In the genomic region with DNA sequence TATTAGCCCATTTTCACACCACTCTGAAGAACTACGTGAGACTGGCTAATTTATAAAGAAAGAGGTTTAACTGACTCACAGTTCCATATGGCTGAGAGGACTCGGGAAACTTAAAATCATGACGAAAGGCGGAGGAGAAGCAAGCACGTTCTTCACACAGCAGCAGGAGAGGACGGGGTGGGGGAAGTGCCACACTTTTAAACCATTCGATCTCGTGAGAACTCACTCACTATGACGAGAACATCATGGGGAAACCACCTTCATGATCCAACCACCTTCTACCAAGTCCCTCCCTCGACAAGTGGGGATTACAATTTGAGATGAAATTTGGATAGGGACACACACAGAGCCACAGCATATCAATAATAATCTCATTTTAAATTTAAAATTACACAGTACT, we compare ENCODE assay signal across 27 cellular contexts.
A peak's percentile ranks its signal among the peaks of the same experiment; 100 is the strongest.
DNase-seq lines count a peak whose midpoint lies in the region; ATAC-seq, FAIRE-seq and TF ChIP-seq lines count a peak whose summit lies in the region.
"Had no signal": no experiment of that assay in that cellular context is flagged by ENCODE, and none has a peak within 500 bp of the region (broad histone marks: within the 10 kb centered on the region; RNA-seq: fewer than 3 reads in every experiment).

No MANE protein-coding gene starts in this region.

- POLR2A ChIA-PET in GM12878 (lab: Charles Lee) = no interaction called here

- TF ChIP-seq CTCF in GM12878 (IDR thresholded peaks at IDR 0.05 in 2 of 3, conservative IDR thresholded peaks at IDR 0.05 in 1 of 3; ENCODE audit: control insufficient read depth in 2 of 3, extremely low read depth in 1 of 3, insufficient read depth in 1 of 3, low read depth in 3 of 3, low read length in 3 of 3) = no peak

- no peaks in the 10 kb centered on the region for H3K36me3 ChIP-seq in Karpas-422 (ENCODE audit: insufficient read depth, low read length)
- no peaks in the 10 kb centered on the region for H3K36me3 ChIP-seq in GM12878 (ENCODE audit: control insufficient read depth in 2 of 2, insufficient read depth in 2 of 2, low read length in 1 of 2)
- H3K36me3 ChIP-seq: BLaER1 treated with 17β-estradiol and CSF1 and Interleukin-3, amounts not matched to agents 10 nM and 100 nM; brain microvascular endothelial cell; MG63; neutrophil; SJSA1; transverse colon had no signal

- H3K4me3 ChIP-seq in Karpas-422 (ENCODE audit: low read length) (no peak overlapping the region), GM12878 (no peak overlapping the region)
- H3K4me3 ChIP-seq: BLaER1 treated with 17β-estradiol and CSF1 and Interleukin-3, amounts not matched to agents 10 nM and 100 nM; MG63; psoas muscle; SJSA1; transverse colon had no signal

- no peak for TF ChIP-seq RAD21 in GM12878 (IDR thresholded peaks at IDR 0.05; ENCODE audit: insufficient read depth, low read depth, low read length)

- peak; percentile 23 for ATAC-seq in GM19035 (IDR thresholded peaks at IDR 0.05; ENCODE audit: unreplicated experiment)
- peak; percentile 74 for ATAC-seq in GM12878
- no peak for ATAC-seq in GM19328 (IDR thresholded peaks at IDR 0.05; ENCODE audit: unreplicated experiment)
- ATAC-seq: activated T-cell treated with anti-CD3 and anti-CD28 coated beads, Interleukin-2, amount 50 U/mL, for 4 hours; psoas muscle had no signal

- CTCF ChIA-PET in GM12878 (lab: Yijun Ruan, JAX) = interaction anchor here (0.8 to 3.1 kb wide), 14 partner anchors 14 to 896 kb away, joined by 3 to 11 read pairs (median 5); partner anchors contain the start of gene TMEM106B

- no peaks in the 10 kb centered on the region for H3K9me3 ChIP-seq in Karpas-422 (ENCODE audit: low read length)
- no peaks in the 10 kb centered on the region for H3K9me3 ChIP-seq in GM12878 (replicated peaks; ENCODE audit: control insufficient read depth, insufficient read depth, low read length)
- H3K9me3 ChIP-seq: BLaER1 treated with 17β-estradiol and CSF1 and Interleukin-3, amounts not matched to agents 10 nM and 100 nM; MG63; neutrophil; psoas muscle; SJSA1; transverse colon had no signal

- no peak for TF ChIP-seq POLR2A in GM12878 (IDR thresholded peaks at IDR 0.05; ENCODE audit: low read depth, low read length)

- BruUV-seq in GM12878 (replicated peaks; lab: Mats Ljungman, UMichigan) = no TSS peak

- H3K4me2 ChIP-seq in Karpas-422 (ENCODE audit: low read depth, low read length, poor library complexity, severe bottlenecking) = no peak overlapping the region
- no peak overlapping the region for H3K4me2 ChIP-seq in GM12878 (ENCODE audit: control insufficient read depth, insufficient read depth)
- H3K4me2 ChIP-seq: BLaER1 treated with 17β-estradiol and CSF1 and Interleukin-3, amounts not matched to agents 10 nM and 100 nM had no signal

- RAD21 ChIA-PET in GM12878 (lab: Charles Lee; ENCODE audit: unreplicated experiment) = interaction anchor here (1.1 to 2.4 kb wide), 6 partner anchors 35 to 896 kb away, joined by 3 to 9 read pairs (median 4); no protein-coding TSS in a partner anchor

- peak overlapping the region; percentile 20; the same call in 1 of the 2 replicates for H2AFZ ChIP-seq in Karpas-422 (ENCODE audit: low read length)
- H2AFZ ChIP-seq in GM12878 (ENCODE audit: control insufficient read depth, low read depth, low read length) = no peak overlapping the region

- H3K4me1 ChIP-seq in Karpas-422 (ENCODE audit: low read length) (no peaks in the 10 kb centered on the region), GM12878 (ENCODE audit: control insufficient read depth, insufficient read depth, low read length) (no peaks in the 10 kb centered on the region)
- H3K4me1 ChIP-seq: BLaER1 treated with 17β-estradiol and CSF1 and Interleukin-3, amounts not matched to agents 10 nM and 100 nM; psoas muscle; SJSA1 had no signal

- H3K9ac ChIP-seq in Karpas-422 (ENCODE audit: low read length) (no peak overlapping the region), GM12878 (ENCODE audit: control insufficient read depth, insufficient read depth, low read length) (no peak overlapping the region)

- SMC1A ChIA-PET in GM12878 (lab: Charles Lee; ENCODE audit: uncharacterized antibody, unreplicated experiment) = interaction anchor here (1.0 to 2.3 kb wide), 6 partner anchors 14 to 235 kb away, joined by 3 to 8 read pairs (median 4); partner anchors contain the start of gene TMEM106B

- intact Hi-C loops in GM12878 (cut with micrococcal nuclease; ENCODE audit: unreplicated experiment) = loop anchor here (2.0 to 5.0 kb wide), 2 partner anchors 113 to 486 kb away; partner anchors contain the start of gene TMEM106B

- H3K9me2 ChIP-seq in Karpas-422 (replicated peaks; ENCODE audit: insufficient read depth, low read length) = no peaks in the 10 kb centered on the region

- H3K79me2 ChIP-seq in Karpas-422 (ENCODE audit: low read length) = no peaks in the 10 kb centered on the region
- no peaks in the 10 kb centered on the region for H3K79me2 ChIP-seq in GM12878 (ENCODE audit: control insufficient read depth, insufficient read depth, low read length)

- H4K20me1 ChIP-seq in Karpas-422 (ENCODE audit: insufficient read depth, low read depth, low read length) (no peaks in the 10 kb centered on the region), GM12878 (ENCODE audit: control insufficient read depth, insufficient read depth) (no peaks in the 10 kb centered on the region)
- H4K20me1 ChIP-seq: BLaER1 treated with 17β-estradiol and CSF1 and Interleukin-3, amounts not matched to agents 10 nM and 100 nM had no signal

- FAIRE-seq in GM12878 (lab: Jason Lieb, UNC) = no peak

- H3K27me3 ChIP-seq in Karpas-422 (ENCODE audit: low read length) (no peaks in the 10 kb centered on the region), GM12878 (replicated peaks in 1 of 2; ENCODE audit: control insufficient read depth in 2 of 2, insufficient read depth in 2 of 2, low read length in 1 of 2) (no peaks in the 10 kb centered on the region)
- H3K27me3 ChIP-seq: BLaER1 treated with 17β-estradiol and CSF1 and Interleukin-3, amounts not matched to agents 10 nM and 100 nM; brain microvascular endothelial cell; MG63; neutrophil; SJSA1; transverse colon had no signal

- DNase-seq in ELR (ENCODE audit: low read depth) = peak; percentile 25
- no peak for DNase-seq in Karpas-422
- DNase-seq in GM12878 (ENCODE audit: low read depth, low spot score) = no peak
- DNase-seq in activated CD8-positive, alpha-beta memory T cell treated with anti-CD3 and anti-CD28 coated beads, Interleukin-2, amount 50 U/mL, for 48 hours = no peak
- no peak for DNase-seq in T1000 (lab: John Stamatoyannopoulos, UW)
- DNase-seq in C1 segment of cervical spinal cord (lab: John Stamatoyannopoulos, UW) = no peak
- DNase-seq: activated CD8-positive, alpha-beta memory T cell treated with anti-CD3 and anti-CD28 coated beads for 24 hours; activated naive CD4-positive, alpha-beta T cell treated with Interleukin-2 at 50 U/mL for 16 hours; activated T-cell treated with anti-CD3 and anti-CD28 coated beads, Interleukin-2, amount 50 U/mL, for 4 hours; brain microvascular endothelial cell; effector memory CD4-positive, alpha-beta T cell; GDM1; H7; immature natural killer cell; mesenchymal stem cell; MG63; NCI-H146; NCI-H524 treated with DMSO at 0.1 percent for 48 hours; NK-92 treated with Interleukin-12 subunit alpha and Interleukin-12 subunit beta, amount 100 ng/mL, for 24 hours; psoas muscle; stimulated activated CD8-positive, alpha-beta memory T cell treated with anti-CD3 and anti-CD28 coated beads, Interleukin-4, amount 100 ng/mL, for 48 hours; transverse colon had no signal

- WGBS in GM12878 (ENCODE audit: insufficient coverage, insufficient replicate concordance, low lambda C conversion rate, missing lambda C conversion rate) = 19% methylated on average over 10 of the region's 10 CpGs

- H3K27ac ChIP-seq in Karpas-422 (ENCODE audit: low read length) (no peak overlapping the region), GM12878 (ENCODE audit: control insufficient read depth, insufficient read depth) (no peak overlapping the region)
- H3K27ac ChIP-seq: BLaER1 treated with 17β-estradiol and CSF1 and Interleukin-3, amounts not matched to agents 10 nM and 100 nM; brain microvascular endothelial cell; neutrophil; psoas muscle; SJSA1; transverse colon had no signal

- TF ChIP-seq EP300 in GM12878 (IDR thresholded peaks at IDR 0.05; ENCODE audit: borderline replicate concordance in 1 of 2, control insufficient read depth in 1 of 2, low read depth in 2 of 2, low read length in 2 of 2) = no peak

- in situ Hi-C loops in GM12878 (cut with MboI) = loop anchor here (5.0 to 10.0 kb wide), 2 partner anchors 256 to 889 kb away; no protein-coding TSS in a partner anchor

TF ChIP-seq in GM12878, 131 proteins besides CTCF, POLR2A, EP300 and RAD21 (continues in another document):
- TF ChIP-seq KLF5 (IDR thresholded peaks at IDR 0.05; ENCODE audit: partially characterized antibody) (no peak), STAT3 (IDR thresholded peaks at IDR 0.05; ENCODE audit: low read depth, low read length) (no peak), TARDBP (IDR thresholded peaks at IDR 0.05; ENCODE audit: borderline replicate concordance) (no peak), BHLHE40 (IDR thresholded peaks at IDR 0.05; ENCODE audit: borderline replicate concordance in 1 of 2, low read depth in 2 of 2, low read length in 1 of 2) (peak in 1 of 2 experiments; percentile 31; a peak in 1 of 4 replicates), EZH2 (IDR thresholded peaks at IDR 0.05; ENCODE audit: borderline replicate concordance, control insufficient read depth, low read depth, low read length) (no peak), HDAC2 (IDR thresholded peaks at IDR 0.05) (no peak), ZBED1 (IDR thresholded peaks at IDR 0.05; ENCODE audit: borderline replicate concordance) (no peak), CHD2 (IDR thresholded peaks at IDR 0.05; ENCODE audit: borderline replicate concordance, low read depth, low read length) (peak; percentile 65; the same call in 1 of the 2 replicates)
- TF ChIP-seq, protein P1, sequence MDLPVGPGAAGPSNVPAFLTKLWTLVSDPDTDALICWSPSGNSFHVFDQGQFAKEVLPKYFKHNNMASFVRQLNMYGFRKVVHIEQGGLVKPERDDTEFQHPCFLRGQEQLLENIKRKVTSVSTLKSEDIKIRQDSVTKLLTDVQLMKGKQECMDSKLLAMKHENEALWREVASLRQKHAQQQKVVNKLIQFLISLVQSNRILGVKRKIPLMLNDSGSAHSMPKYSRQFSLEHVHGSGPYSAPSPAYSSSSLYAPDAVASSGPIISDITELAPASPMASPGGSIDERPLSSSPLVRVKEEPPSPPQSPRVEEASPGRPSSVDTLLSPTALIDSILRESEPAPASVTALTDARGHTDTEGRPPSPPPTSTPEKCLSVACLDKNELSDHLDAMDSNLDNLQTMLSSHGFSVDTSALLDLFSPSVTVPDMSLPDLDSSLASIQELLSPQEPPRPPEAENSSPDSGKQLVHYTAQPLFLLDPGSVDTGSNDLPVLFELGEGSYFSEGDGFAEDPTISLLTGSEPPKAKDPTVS (IDR thresholded peaks at IDR 0.05; ENCODE audit: low read depth, low read length) = no peak
